Comparison of ENCODE assay signal across 8 cellular contexts in the genomic region with DNA sequence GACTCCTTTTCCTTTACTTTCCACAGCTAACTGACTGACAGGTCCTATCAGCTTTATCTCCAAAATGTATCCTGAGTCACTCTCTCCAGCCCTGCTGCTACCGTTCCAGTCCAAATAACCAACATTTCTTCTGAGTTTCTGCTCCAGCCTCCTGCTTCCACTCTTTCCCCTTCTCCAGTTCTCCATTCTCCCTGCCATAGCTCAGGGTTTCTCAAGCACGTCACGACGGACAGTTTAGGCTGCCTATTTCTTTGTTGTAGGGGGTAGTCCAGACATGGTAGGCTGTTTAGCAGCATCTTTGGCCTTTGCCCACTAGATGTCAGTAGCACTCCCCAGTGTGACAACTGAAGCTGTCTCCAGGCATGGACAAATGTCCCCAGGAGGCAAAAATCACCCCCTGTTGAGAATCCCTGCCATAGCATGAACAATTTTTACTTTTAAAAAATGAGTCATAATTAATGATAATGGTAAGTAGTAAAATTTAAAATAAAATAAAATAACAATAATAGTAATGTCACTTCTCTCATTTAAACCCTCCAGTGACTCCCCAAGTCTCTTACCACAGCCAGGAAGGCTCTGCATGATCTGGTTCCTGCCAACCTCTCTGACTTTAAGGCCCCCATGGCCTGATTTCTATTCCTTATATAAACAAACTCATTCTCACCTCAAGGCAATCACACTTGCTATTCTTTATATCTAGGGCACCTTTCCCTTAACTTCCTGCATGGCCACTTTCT.
A peak's percentile ranks its signal among the peaks of the same experiment; 100 is the strongest.
DNase-seq lines count a peak whose midpoint lies in the region; ATAC-seq and TF ChIP-seq lines count a peak whose summit lies in the region.

No MANE protein-coding gene starts in this region.

- peak; percentile 92 for TF ChIP-seq CTCF in BJ (IDR thresholded peaks at IDR 0.05; ENCODE audit: insufficient read depth, low read depth, low read length)
- TF ChIP-seq CTCF in WI38 (IDR thresholded peaks at IDR 0.05; ENCODE audit: low read depth, low read length): peak; percentile 88

- POLR2A ChIA-PET in BJ (lab: Charles Lee): no interaction called here

- intact Hi-C loops in left colon (cut with DNase I, micrococcal nuclease): no loop called here

- no peaks in the 10 kb centered on the region for H3K27me3 ChIP-seq in BJ (ENCODE audit: control insufficient read depth, insufficient read depth, low read length)

- H3K27ac ChIP-seq in caudate nucleus (ENCODE audit: low read depth, low read length): no peak overlapping the region

- DNase-seq in BJ (ENCODE audit: low read depth) (no peak), NCI-H2196 treated with DMSO at 0.1 percent for 48 hours (lab: John Stamatoyannopoulos, UW; ENCODE audit: unreplicated experiment) (peak; percentile 5), caudate nucleus (lab: John Stamatoyannopoulos, UW) (peak in 49 of 61 donors; percentile 1 to 75 (median 22)), left colon (peak; percentile 38 to 52)
- peak; percentile 37 for DNase-seq in stimulated activated CD4-positive, alpha-beta T cell treated with anti-CD3 and anti-CD28 coated beads, Interleukin-4, amount 100 ng/mL, for 1 hour

- H3K4me3 ChIP-seq in BJ (ENCODE audit: low read depth, low read length) (no peak overlapping the region), WI38 (ENCODE audit: low read depth, low read length) (peak overlapping the region; percentile 33; the same call in 1 of the 2 replicates)

- CTCF ChIA-PET in BJ (lab: Yijun Ruan, JAX): interaction anchor here (0.5 to 2.8 kb wide), 17 partner anchors 9 to 905 kb away, joined by 3 to 16 read pairs (median 4); no protein-coding TSS in a partner anchor

- ATAC-seq in GM18907 (IDR thresholded peaks at IDR 0.05; ENCODE audit: unreplicated experiment) (peak; percentile 98), HG03097 (IDR thresholded peaks at IDR 0.05; ENCODE audit: low FRiP score, unreplicated experiment) (peak; percentile 97), left colon (peak; percentile 93)

- H3K36me3 ChIP-seq in BJ (ENCODE audit: control insufficient read depth, insufficient read depth, low read length): no peaks in the 10 kb centered on the region
